In the genomic region with DNA sequence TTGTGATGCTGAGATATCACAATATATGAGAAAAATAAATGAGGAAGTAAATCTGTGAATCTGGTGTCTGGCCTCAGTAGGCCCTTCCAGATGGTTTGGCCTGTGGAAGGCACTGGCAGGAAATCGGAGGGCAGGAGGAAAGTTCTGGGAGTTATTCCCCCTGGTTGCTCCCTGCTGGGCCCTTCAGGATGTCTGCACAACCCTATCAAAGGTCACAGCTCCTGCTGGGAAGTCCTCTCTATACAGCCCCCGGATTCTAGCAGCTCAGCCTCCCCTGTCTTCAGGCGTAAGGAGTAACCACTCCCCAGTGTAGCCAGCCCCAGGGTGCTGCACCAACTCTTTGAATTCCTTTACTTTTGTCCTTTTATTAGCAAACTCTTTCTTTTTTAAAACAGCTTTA, we compare ENCODE assay signal across 30 cellular contexts. TPM values are rescaled to one million over a fixed set of nuclear protein-coding genes. Genes with fewer than 3 reads are reported as not detected.
"Had no signal": no experiment of that assay in that cellular context is flagged by ENCODE, and none has a peak within 500 bp of the region (broad histone marks: within the 10 kb centered on the region; RNA-seq: fewer than 3 reads in every experiment).

No MANE protein-coding gene starts in this region.

- H3K4me3 Mint-ChIP-seq: activated CD4-positive, alpha-beta T cell treated with anti-CD3 and anti-CD28 coated beads for 36 hours; activated CD4-positive, alpha-beta T cell treated with anti-CD3 and anti-CD28 coated beads, Interleukin-2, amount 10 ng/mL, durations not matched to agents 7 days and 5 days; activated CD8-positive, alpha-beta T cell treated with anti-CD3 and anti-CD28 coated beads, Interleukin-2, amount 10 ng/mL, durations not matched to agents 7 days and 5 days; activated naive CD4-positive, alpha-beta T cell treated with anti-CD3 and anti-CD28 coated beads for 36 hours; activated T-cell treated with anti-CD3 and anti-CD28 coated beads, Interleukin-2, amount 50 U/mL, for 24 hours; brain had no signal

- H3K4me1 Mint-ChIP-seq: activated CD4-positive, alpha-beta T cell treated with anti-CD3 and anti-CD28 coated beads, Interleukin-2, amount 10 ng/mL, durations not matched to agents 7 days and 5 days had no signal

- H3K36me3 ChIP-seq: adrenal gland, Peyer's patch, SJCRH30 had no signal

- H3K27me3 Mint-ChIP-seq: activated CD4-positive, alpha-beta T cell treated with anti-CD3 and anti-CD28 coated beads for 36 hours; activated CD4-positive, alpha-beta T cell treated with anti-CD3 and anti-CD28 coated beads, Interleukin-2, amount 10 ng/mL, durations not matched to agents 7 days and 5 days; activated T-cell treated with anti-CD3 and anti-CD28 coated beads, Interleukin-2, amount 50 U/mL, for 24 hours had no signal

- H3K27me3 ChIP-seq: adrenal gland, Peyer's patch, SJCRH30 had no signal

- H3K4me2 ChIP-seq: KMS-11 had no signal

- H3K9me3 Mint-ChIP-seq: activated T-cell treated with anti-CD3 and anti-CD28 coated beads, Interleukin-2, amount 50 U/mL, for 24 hours had no signal

- H3K9me3 ChIP-seq: adrenal gland, Peyer's patch, SJCRH30 had no signal

- H3K27ac Mint-ChIP-seq: activated CD4-positive, alpha-beta T cell treated with anti-CD3 and anti-CD28 coated beads for 36 hours; activated CD4-positive, alpha-beta T cell treated with anti-CD3 and anti-CD28 coated beads, Interleukin-2, amount 10 ng/mL, durations not matched to agents 7 days and 5 days; activated CD8-positive, alpha-beta T cell treated with anti-CD3 and anti-CD28 coated beads, Interleukin-2, amount 10 ng/mL, durations not matched to agents 7 days and 5 days; activated naive CD4-positive, alpha-beta T cell treated with anti-CD3 and anti-CD28 coated beads for 36 hours; activated naive CD4-positive, alpha-beta T cell treated with anti-CD3 and anti-CD28 coated beads, Interleukin-2, amount 50 U/mL, for 72 hours; activated T-cell treated with anti-CD3 and anti-CD28 coated beads, Interleukin-2, amount 50 U/mL, for 24 hours had no signal

- H3K4me3 ChIP-seq: adrenal gland, Peyer's patch, SJCRH30, SK-N-MC had no signal

- H3K27ac ChIP-seq: adrenal gland, KMS-11, Peyer's patch, SJCRH30, SK-N-MC had no signal

- DNase-seq: activated CD4-positive, alpha-beta T cell treated with anti-CD3 and anti-CD28 coated beads for 36 hours; activated CD4-positive, alpha-beta T cell treated with anti-CD3 and anti-CD28 coated beads, Interleukin-2, amount 10 ng/mL, durations not matched to agents 7 days and 5 days; activated CD4-positive, alpha-beta T cell treated with anti-CD3 and anti-CD28 coated beads, Interleukin-2, amount 50 U/mL, for 48 hours; activated CD8-positive, alpha-beta T cell treated with anti-CD3 and anti-CD28 coated beads, Interleukin-2, amount 10 ng/mL, durations not matched to agents 7 days and 5 days; activated gamma-delta T cell treated with Interleukin-2 at 50 U/mL for 16 hours; activated naive CD4-positive, alpha-beta T cell treated with anti-CD3 and anti-CD28 coated beads for 36 hours; activated T-cell treated with anti-CD3 and anti-CD28 coated beads, Interleukin-2, amount 50 U/mL, for 24 hours; adrenal gland; caudate nucleus; MM.1S; MV-4-11; NCI-H1092; NCI-H146; NCI-H187; NCI-H2081; NCI-H226; NCI-H524 treated with DMSO at 0.1 percent for 48 hours; Peyer's patch; SJCRH30; T1000 had no signal

- H3K4me1 ChIP-seq: adrenal gland, Peyer's patch, SJCRH30 had no signal

- FAIRE-seq: bronchial epithelial cell, TTC549 had no signal

- H3K9ac ChIP-seq: KMS-11 had no signal

- ATAC-seq: activated CD4-positive, alpha-beta T cell treated with anti-CD3 and anti-CD28 coated beads for 36 hours; activated CD4-positive, CD25-positive, alpha-beta regulatory T cell treated with anti-CD3 and anti-CD28 coated beads, Interleukin-2, amount 50 U/mL, for 24 hours; activated CD8-positive, alpha-beta T cell treated with anti-CD3 and anti-CD28 coated beads, Interleukin-2, amount 10 ng/mL, durations not matched to agents 7 days and 5 days; activated naive CD4-positive, alpha-beta T cell treated with anti-CD3 and anti-CD28 coated beads, Interleukin-2, amount 50 U/mL, for 72 hours had no signal

RNA-seq across cellular contexts. Expression of gene WNT7A, which starts 56.2 kb away (rescaled TPM):
- total RNA-seq: activated CD8-positive, alpha-beta T cell treated with anti-CD3 and anti-CD28 coated beads, Interleukin-2, amount 10 ng/mL, durations not matched to agents 7 days and 5 days; LHCN-M2; NCI-H460; Peyer's patch; SJCRH30; T-helper 2 cell treated with Interferon-gamma antibody and Interleukin-4, amounts not matched to agents 100 ng/mL and 5 ng/mL, for 36 hours had no signal
- polyA plus RNA-seq: adrenal gland had no signal
